15 cellular contexts compared by ENCODE assay signal in the genomic region with DNA sequence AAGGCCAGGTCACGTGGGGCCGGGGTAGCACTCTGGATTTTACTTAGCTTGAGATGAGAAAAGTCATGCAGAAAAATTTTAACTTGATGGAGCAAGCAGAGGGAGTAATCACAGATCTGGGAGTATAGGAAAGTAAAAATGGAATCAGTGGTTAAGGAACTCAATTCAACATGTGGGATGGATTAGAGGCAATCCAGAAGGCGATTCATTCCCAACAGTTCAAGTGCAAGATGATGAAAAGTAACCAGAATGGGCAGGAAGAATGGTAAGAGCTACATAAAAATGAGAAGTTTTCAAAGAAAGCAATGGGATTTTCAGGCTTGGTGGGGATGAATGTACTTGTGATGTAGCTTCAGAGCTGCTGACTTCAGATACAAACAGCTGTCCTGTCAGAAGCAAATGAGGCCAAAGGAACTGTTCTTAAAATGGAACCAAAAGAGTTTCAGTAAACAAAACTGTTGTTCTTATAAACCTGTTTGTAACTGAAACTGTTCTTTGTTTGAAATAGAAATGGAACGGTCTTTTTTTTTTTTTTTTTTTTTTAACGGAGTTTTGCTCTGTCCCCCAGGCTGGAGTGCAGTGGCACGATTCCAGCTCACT. TPM values are rescaled to one million over a fixed set of nuclear protein-coding genes. Genes with fewer than 3 reads are reported as not detected.
A peak's percentile ranks its signal among the peaks of the same experiment; 100 is the strongest.
DNase-seq lines count a peak whose midpoint lies in the region; ATAC-seq, FAIRE-seq and TF ChIP-seq lines count a peak whose summit lies in the region.
"Had no signal": no experiment of that assay in that cellular context is flagged by ENCODE, and none has a peak within 500 bp of the region (broad histone marks: within the 10 kb centered on the region; RNA-seq: fewer than 3 reads in every experiment).

No MANE protein-coding gene starts in this region.

- no peak for TF ChIP-seq POLR2A in GM12892 (IDR thresholded peaks at IDR 0.05; ENCODE audit: low read depth, low read length)

- H3K4me1 Mint-ChIP-seq in IgD-negative memory B cell, result peaks cover 5 to 11% (median 6%) of the 10 kb centered on the region in 3 donors
- H3K4me1 Mint-ChIP-seq in nephron, result peaks cover 13% of the 10 kb centered on the region
- H3K4me1 Mint-ChIP-seq in GM23338, result peaks cover 3% of the 10 kb centered on the region; the same call in 2 of the 3 replicates

- H3K36me3 Mint-ChIP-seq in IgD-negative memory B cell (peaks cover 3% of the 10 kb centered on the region), nephron (ENCODE audit: low read depth) (no peaks in the 10 kb centered on the region), GM23338 (ENCODE audit: low read depth) (no peaks in the 10 kb centered on the region)

- H3K9me3 Mint-ChIP-seq in IgD-negative memory B cell, result no peaks in the 10 kb centered on the region
- no peaks in the 10 kb centered on the region for H3K9me3 Mint-ChIP-seq in nephron
- no peaks in the 10 kb centered on the region for H3K9me3 Mint-ChIP-seq in GM23338
- H3K9me3 Mint-ChIP-seq: activated CD8-positive, alpha-beta T cell treated with anti-CD3 and anti-CD28 coated beads for 36 hours; T-helper 2 cell treated with Interferon-gamma antibody and Interleukin-4, amounts not matched to agents 5 μg/mL and 100 μg/mL, for 36 hours had no signal

- FAIRE-seq in GM12892 (lab: Jason Lieb, UNC), result peak; percentile 78
- FAIRE-seq: endometrium had no signal

- H3K27ac ChIP-seq in GM23338 (ENCODE audit: low read depth), result no peak overlapping the region
- H3K27ac ChIP-seq: C4-2B, left lung, PC-9 had no signal

- TF ChIP-seq CTCF in nephron (IDR thresholded peaks at IDR 0.05; ENCODE audit: unreplicated experiment in 3 of 3) (no peak), GM23338 (conservative IDR thresholded peaks at IDR 0.05; ENCODE audit: low read depth in 2 of 2) (no peak)

- ATAC-seq in GM21390 (IDR thresholded peaks at IDR 0.05; ENCODE audit: unreplicated experiment) (peak; percentile 56), GM23338 (no peak)
- ATAC-seq: activated CD8-positive, alpha-beta T cell treated with anti-CD3 and anti-CD28 coated beads for 36 hours; left lung had no signal

- peaks cover 5% of the 10 kb centered on the region for H3K4me1 ChIP-seq in HAP-1
- H3K4me1 ChIP-seq in GM23338 (ENCODE audit: insufficient read depth), result no peaks in the 10 kb centered on the region

- H3K4me3 ChIP-seq in HAP-1, result no peak overlapping the region
- H3K4me3 ChIP-seq in GM23338, result no peak overlapping the region
- H3K4me3 ChIP-seq: left lung, PC-9 had no signal

- H3K27ac Mint-ChIP-seq in IgD-negative memory B cell (peak overlapping the region; percentile 5 to 93 (median 39)), nephron (no peak overlapping the region), GM23338 (no peak overlapping the region)
- H3K27ac Mint-ChIP-seq: T-helper 2 cell treated with Interferon-gamma antibody and Interleukin-4, amounts not matched to agents 5 μg/mL and 100 μg/mL, for 36 hours had no signal

- peaks cover 6% of the 10 kb centered on the region; the same call in 1 of the 2 replicates for H3K79me2 ChIP-seq in GM23338 (replicated peaks; ENCODE audit: insufficient read depth)

- in situ Hi-C loops in HAP-1 (cut with MboI; ENCODE audit: low sequenced_read_pairs), result no loop called here

- no peaks in the 10 kb centered on the region for H3K27me3 ChIP-seq in HAP-1 (ENCODE audit: low read depth)
- no peaks in the 10 kb centered on the region for H3K27me3 ChIP-seq in GM23338 (ENCODE audit: insufficient read depth)
- H3K27me3 ChIP-seq: left lung had no signal

- H3K4me3 Mint-ChIP-seq in IgD-negative memory B cell (peak overlapping the region in 1 of 4 donors; percentile 18), nephron (peak overlapping the region in 2 of 3 experiments; percentile 2 to 12), GM23338 (no peak overlapping the region)
- H3K4me3 Mint-ChIP-seq: activated CD8-positive, alpha-beta T cell treated with anti-CD3 and anti-CD28 coated beads for 36 hours; T-helper 2 cell treated with Interferon-gamma antibody and Interleukin-4, amounts not matched to agents 5 μg/mL and 100 μg/mL, for 36 hours had no signal

- no peaks in the 10 kb centered on the region for H3K9me2 ChIP-seq in GM23338 (ENCODE audit: insufficient read depth)

- H3K27me3 Mint-ChIP-seq in IgD-negative memory B cell (no peaks in the 10 kb centered on the region), nephron (ENCODE audit: low read depth) (no peaks in the 10 kb centered on the region), GM23338 (ENCODE audit: insufficient read depth, low read depth, poor library complexity) (peaks cover 4% of the 10 kb centered on the region)
- H3K27me3 Mint-ChIP-seq: activated CD8-positive, alpha-beta T cell treated with anti-CD3 and anti-CD28 coated beads for 36 hours had no signal

- peaks cover 7% of the 10 kb centered on the region; the same call in 1 of the 2 replicates for H3F3A ChIP-seq in GM23338 (replicated peaks; ENCODE audit: low read depth)

- H3K9me3 ChIP-seq in HAP-1, result no peaks in the 10 kb centered on the region
- H3K9me3 ChIP-seq: left lung had no signal

- H3K36me3 ChIP-seq in HAP-1 (replicated peaks), result no peaks in the 10 kb centered on the region
- no peaks in the 10 kb centered on the region for H3K36me3 ChIP-seq in GM23338 (ENCODE audit: insufficient read depth)
- H3K36me3 ChIP-seq: left lung had no signal

- H3K4me2 ChIP-seq in GM23338, result no peak overlapping the region
- H3K4me2 ChIP-seq: PC-9 had no signal

- H4K20me1 ChIP-seq in GM23338 (replicated peaks; ENCODE audit: insufficient read depth), result no peaks in the 10 kb centered on the region

- no peak for DNase-seq in GM12892 (ENCODE audit: insufficient read length)
- DNase-seq in activated gamma-delta T cell treated with Interleukin-2 at 50 U/mL for 16 hours, result no peak
- no peak for DNase-seq in HAP-1 (ENCODE audit: low spot score in 2 of 2)
- no peak for DNase-seq in GM23338 (ENCODE audit: low spot score)
- DNase-seq: activated CD8-positive, alpha-beta T cell treated with anti-CD3 and anti-CD28 coated beads for 36 hours; GF-D8; left lung; NCI-H2227 treated with DMSO at 0.1 percent for 48 hours; PC-9 had no signal

- H2AFZ ChIP-seq in GM23338, result no peak overlapping the region
- H2AFZ ChIP-seq: PC-9 had no signal

TF ChIP-seq in GM23338, 12 proteins besides CTCF, POLR2A, EP300 and RAD21 (continues in another document):
- TF ChIP-seq STAT1 (IDR thresholded peaks at IDR 0.05; ENCODE audit: unreplicated experiment), result no peak
- no peak for TF ChIP-seq CREB1 (CRISPR knock-in tag; IDR thresholded peaks at IDR 0.05; ENCODE audit: low read depth)
- TF ChIP-seq JUNB (IDR thresholded peaks at IDR 0.05; ENCODE audit: unreplicated experiment), result no peak

RNA-seq across cellular contexts. Expression of a gene that starts 5.6 kb away (rescaled TPM):
- 23.8 TPM for polyA plus RNA-seq in GM12892 (2012; ENCODE audit: missing spikeins)
- polyA plus RNA-seq in IgD-negative memory B cell (9.1 TPM), GM23338 (2016; fragmentation: Nextera tagmentation; extraction: Ambion mirVana) (8.1 and 9.0 TPM in 2 replicates)
- total RNA-seq in GM23338 (2014; rRNA removed; shearing (Covaris generic)), result 36.5 and 37.4 TPM in 2 replicates

RNA-seq across cellular contexts. Expression of a gene that starts 10.4 kb away (rescaled TPM):
- polyA plus RNA-seq in GM12892 (2012; ENCODE audit: missing spikeins), result 33.4 TPM
- polyA plus RNA-seq in IgD-negative memory B cell (29.0 TPM), GM23338 (2016; fragmentation: Nextera tagmentation; extraction: Ambion mirVana) (26.1 and 26.8 TPM in 2 replicates)
- total RNA-seq in GM23338 (2014; rRNA removed; shearing (Covaris generic)), result 11.9 and 30.3 TPM in 2 replicates

Comparison
In these comparisons a context has a peak if more than half of its experiments do, and no peak if none do; other contexts are left out.
1. H3K27ac Mint-ChIP-seq: peak in IgD-negative memory B cell (3 of 3); none in nephron (0 of 3) and GM23338 (single experiment).